ENCODE assay signal across 15 cellular contexts in the genomic region with DNA sequence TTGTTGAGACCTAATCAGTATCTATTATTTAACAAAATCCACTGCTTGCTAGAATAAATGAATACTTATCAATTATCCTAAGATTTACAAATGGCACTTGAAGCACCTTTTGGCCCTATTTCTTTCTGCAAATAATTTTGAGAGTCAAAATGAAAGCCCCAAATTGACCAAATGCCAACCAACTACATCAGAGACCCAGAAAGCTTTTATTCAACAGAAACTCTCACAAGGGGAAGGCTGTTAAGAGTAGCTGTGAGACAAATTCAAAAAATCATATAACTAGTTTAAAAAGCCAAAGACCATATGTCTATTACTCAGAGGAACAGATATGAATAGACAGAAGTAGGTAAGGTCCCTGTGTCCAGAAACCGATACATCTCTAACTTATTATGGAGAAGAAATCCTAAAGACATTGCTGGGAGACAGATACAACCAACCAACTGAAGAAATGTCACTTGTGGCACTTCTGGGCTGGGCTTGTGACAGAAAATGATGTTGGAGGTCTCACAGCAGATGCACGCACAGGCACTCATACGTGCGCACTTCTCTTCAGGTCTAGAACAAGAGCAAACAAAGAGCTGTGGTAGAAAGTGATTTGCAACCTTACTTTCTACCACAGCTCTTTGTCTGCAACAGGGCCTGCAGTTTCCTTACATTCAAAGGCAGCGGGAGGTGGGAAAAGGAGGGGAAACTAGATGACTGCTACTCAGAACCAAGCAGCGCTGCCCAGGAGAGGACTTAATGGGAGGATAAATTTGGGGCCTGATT. TPM values are rescaled to one million over a fixed set of nuclear protein-coding genes. Genes with fewer than 3 reads are reported as not detected.
DNase-seq lines count a peak whose midpoint lies in the region; ATAC-seq and TF ChIP-seq lines count a peak whose summit lies in the region.
"Had no signal": no experiment of that assay in that cellular context is flagged by ENCODE, and none has a peak within 500 bp of the region (broad histone marks: within the 10 kb centered on the region; RNA-seq: fewer than 3 reads in every experiment).

No MANE protein-coding gene starts in this region.

- H3K27me3 ChIP-seq in esophagus squamous epithelium = no peaks in the 10 kb centered on the region
- H3K27me3 ChIP-seq: vagina had no signal

- H3K27me3 Mint-ChIP-seq in endothelial cell (ENCODE audit: unreplicated experiment) = no peaks in the 10 kb centered on the region

- intact Hi-C loops in esophagus squamous epithelium (cut with DNase I) = no loop called here

- TF ChIP-seq CTCF in endothelial cell (IDR thresholded peaks at IDR 0.05; ENCODE audit: unreplicated experiment) (no peak), esophagus squamous epithelium (IDR thresholded peaks at IDR 0.05) (no peak)

- H3K4me3 Mint-ChIP-seq in endothelial cell (ENCODE audit: unreplicated experiment) = no peak overlapping the region
- H3K4me3 Mint-ChIP-seq: activated T-cell treated with anti-CD3 and anti-CD28 coated beads, Interleukin-2, amount 50 U/mL, for 72 hours had no signal

- H3K27ac Mint-ChIP-seq in endothelial cell (ENCODE audit: unreplicated experiment) = peak overlapping the region; percentile 76
- H3K27ac Mint-ChIP-seq: activated T-cell treated with anti-CD3 and anti-CD28 coated beads, Interleukin-2, amount 50 U/mL, for 72 hours had no signal

- peaks cover 48% of the 10 kb centered on the region for H3K4me1 Mint-ChIP-seq in endothelial cell (ENCODE audit: unreplicated experiment)

- H3K27ac ChIP-seq in esophagus squamous epithelium = no peak overlapping the region
- H3K27ac ChIP-seq in substantia nigra (ENCODE audit: low read depth, low read length, poor library complexity, severe bottlenecking) = no peak overlapping the region
- H3K27ac ChIP-seq: vagina had no signal

- H3K4me1 ChIP-seq in esophagus squamous epithelium = no peaks in the 10 kb centered on the region
- H3K4me1 ChIP-seq: vagina had no signal

- H3K36me3 ChIP-seq in esophagus squamous epithelium = peaks cover 0 to 17% (median 0%) of the 10 kb centered on the region in 3 donors

- 95 to 97% methylated on average over 6 of the region's 6 CpGs for WGBS in esophagus squamous epithelium, 2 donors

- no peaks in the 10 kb centered on the region for H3K9me3 ChIP-seq in esophagus squamous epithelium
- H3K9me3 ChIP-seq: vagina had no signal

- peak; percentile 38 for ATAC-seq in GM21381 (IDR thresholded peaks at IDR 0.05; ENCODE audit: unreplicated experiment)
- ATAC-seq in GM19324 (IDR thresholded peaks at IDR 0.05; ENCODE audit: low FRiP score, unreplicated experiment) = no peak
- no peak for ATAC-seq in GM19395 (IDR thresholded peaks at IDR 0.05; ENCODE audit: unreplicated experiment)
- ATAC-seq: activated T-cell treated with anti-CD3 and anti-CD28 coated beads, Interleukin-2, amount 50 U/mL, for 72 hours; left ventricle myocardium superior had no signal

- no peaks in the 10 kb centered on the region for H3K9me3 Mint-ChIP-seq in endothelial cell (ENCODE audit: unreplicated experiment)
- H3K9me3 Mint-ChIP-seq: activated T-cell treated with anti-CD3 and anti-CD28 coated beads, Interleukin-2, amount 50 U/mL, for 72 hours had no signal

- TF ChIP-seq POLR2A in esophagus squamous epithelium (IDR thresholded peaks at IDR 0.05) = no peak

- no peak overlapping the region for H3K4me3 ChIP-seq in esophagus squamous epithelium
- H3K4me3 ChIP-seq: vagina had no signal

- DNase-seq in DMS79 (lab: John Stamatoyannopoulos, UW) = peak; percentile 40
- DNase-seq in NCI-H1417 (lab: John Stamatoyannopoulos, UW) = peak; percentile 67 to 93 (median 72)
- DNase-seq in endothelial cell (ENCODE audit: low spot score) = no peak
- DNase-seq in esophagus squamous epithelium (lab: John Stamatoyannopoulos, UW) = no peak
- no peak for DNase-seq in substantia nigra (lab: John Stamatoyannopoulos, UW)
- DNase-seq: activated T-cell treated with anti-CD3 and anti-CD28 coated beads, Interleukin-2, amount 50 U/mL, for 72 hours; head of caudate nucleus; IMR-90; left ventricle myocardium superior; NCI-H2029; SW 1271 had no signal

- no peaks in the 10 kb centered on the region for H3K36me3 Mint-ChIP-seq in endothelial cell (ENCODE audit: low read depth, unreplicated experiment)

RNA-seq across cellular contexts. Expression of a gene that starts 58.6 kb away (rescaled TPM):
- total RNA-seq in endothelial cell (ENCODE audit: unreplicated experiment) = 7.7 TPM
- total RNA-seq in esophagus squamous epithelium = 1 to 10 TPM in 2 of 4 donors, not detected in 2; 1.2 to 1.5 TPM

Comparison
In these comparisons a context has a peak if more than half of its experiments do, and no peak if none do; other contexts are left out.
1. DNase-seq: peak in DMS79 (single experiment) and NCI-H1417 (3 of 3); none in endothelial cell (single experiment), esophagus squamous epithelium (single experiment) and substantia nigra (0 of 49).